Comparison of ENCODE assay signal across 8 cellular contexts in genomic region chr17:29592850-29593545, GRCh38. TPM values are rescaled to one million over a fixed set of nuclear protein-coding genes. Genes with fewer than 3 reads are reported as not detected.
A peak's percentile ranks its signal among the peaks of the same experiment; 100 is the strongest.
DNase-seq lines count a peak whose midpoint lies in the region; ATAC-seq, FAIRE-seq and TF ChIP-seq lines count a peak whose summit lies in the region.

Gene ANKRD13B, plus strand, starts transcription at chr17:29593132. Its CDS starts 490 bp downstream, at chr17:29593622.

- no peak within 1 kb of the TSS for H3K4me3 ChIP-seq in CD4-positive, CD25-positive, alpha-beta regulatory T cell (ENCODE audit: low read depth, low read length)

- peak within 1 kb of the TSS; percentile 91 to 94 (median 94) for H3K4me3 Mint-ChIP-seq in CD4-positive, CD25-positive, alpha-beta regulatory T cell
- H3K4me3 Mint-ChIP-seq in MCF 10A (ENCODE audit: unreplicated experiment): peak within 1 kb of the TSS; percentile 82

- peak within 1 kb of the TSS in 2 of 3 donors; percentile 51 to 82 for H3K27ac Mint-ChIP-seq in CD4-positive, CD25-positive, alpha-beta regulatory T cell
- H3K27ac Mint-ChIP-seq in MCF 10A (ENCODE audit: low read depth, unreplicated experiment): peak within 1 kb of the TSS; percentile 85

- intact Hi-C loops in MCF 10A (cut with micrococcal nuclease): loop anchor here (2.0 kb wide), 1 partner anchor 46 kb away; no protein-coding TSS in a partner anchor

- ATAC-seq in CD4-positive, CD25-positive, alpha-beta regulatory T cell (ENCODE audit: low read depth in 2 of 2): no peak

- H3K36me3 Mint-ChIP-seq in CD4-positive, CD25-positive, alpha-beta regulatory T cell: no peaks in the 10 kb centered on the region
- H3K36me3 Mint-ChIP-seq in MCF 10A (ENCODE audit: insufficient read depth, unreplicated experiment): peaks cover 11% of the 10 kb centered on the region

- no peaks in the 10 kb centered on the region for H3K36me3 ChIP-seq in CD4-positive, CD25-positive, alpha-beta regulatory T cell (ENCODE audit: control insufficient read depth, insufficient read depth, low read length)

- H3K9me3 Mint-ChIP-seq in CD4-positive, CD25-positive, alpha-beta regulatory T cell: no peaks in the 10 kb centered on the region
- no peaks in the 10 kb centered on the region for H3K9me3 Mint-ChIP-seq in MCF 10A (ENCODE audit: unreplicated experiment)

- peak in 2 of 3 donors; percentile 25 to 52 for DNase-seq in CD4-positive, CD25-positive, alpha-beta regulatory T cell
- DNase-seq in HT-29 (ENCODE audit: low spot score): peak; percentile 13
- DNase-seq in RKO (ENCODE audit: low spot score): peak; percentile 62
- DNase-seq in MCF 10A (ENCODE audit: unreplicated experiment): peak; percentile 28
- peak; percentile 75 for DNase-seq in left kidney (ENCODE audit: low read depth, low spot score)
- DNase-seq in stimulated activated CD4-positive, alpha-beta T cell treated with anti-CD3 and anti-CD28 coated beads, Interleukin-4, amount 100 ng/mL, for 4 hours: peak; percentile 39 to 56
- DNase-seq in GM12891 (ENCODE audit: insufficient read length, low spot score): no peak
- DNase-seq in AML-193 (lab: John Stamatoyannopoulos, UW): no peak

- FAIRE-seq in GM12891 (lab: Jason Lieb, UNC): no peak

- no peaks in the 10 kb centered on the region for H3K27me3 Mint-ChIP-seq in CD4-positive, CD25-positive, alpha-beta regulatory T cell
- no peaks in the 10 kb centered on the region for H3K27me3 Mint-ChIP-seq in MCF 10A (ENCODE audit: insufficient read depth, unreplicated experiment)

- no peaks in the 10 kb centered on the region for H3K27me3 ChIP-seq in CD4-positive, CD25-positive, alpha-beta regulatory T cell (ENCODE audit: control insufficient read depth, insufficient read depth, low read length)

- CTCF ChIA-PET in MCF 10A (lab: Yijun Ruan, JAX): interaction anchor here (0.6 to 5.0 kb wide), 13 partner anchors 12 to 1111 kb away, joined by 3 to 89 read pairs (median 4); partner anchors contain the start of genes ABHD15 and TP53I13

- POLR2A ChIA-PET in MCF 10A (lab: Yijun Ruan, JAX): interaction anchor here (0.8 to 4.8 kb wide), 9 partner anchors 10 to 338 kb away, joined by 4 to 81 read pairs (median 14); partner anchors contain the start of genes ABHD15, NUFIP2, SSH2 and TAOK1

- peaks cover 0 to 42% (median 23%) of the 10 kb centered on the region in 4 donors for H3K4me1 Mint-ChIP-seq in CD4-positive, CD25-positive, alpha-beta regulatory T cell
- H3K4me1 Mint-ChIP-seq in MCF 10A (ENCODE audit: insufficient read depth, unreplicated experiment): peaks cover 16% of the 10 kb centered on the region

- peaks cover 52% of the 10 kb centered on the region for H3K4me1 ChIP-seq in CD4-positive, CD25-positive, alpha-beta regulatory T cell (ENCODE audit: control insufficient read depth, insufficient read depth, low read length, poor library complexity, severe bottlenecking)

- H3K27ac ChIP-seq in CD4-positive, CD25-positive, alpha-beta regulatory T cell (ENCODE audit: insufficient read depth, low read length, poor library complexity, severe bottlenecking): no peak within 1 kb of the TSS

- TF ChIP-seq CTCF in MCF 10A (IDR thresholded peaks at IDR 0.05; ENCODE audit: unreplicated experiment): no peak

- BruUV-seq in MCF 10A (replicated peaks; lab: Mats Ljungman, UMichigan): no TSS peak

- TF ChIP-seq POLR2A in GM12891 (IDR thresholded peaks at IDR 0.05; ENCODE audit: low read depth, low read length): no peak

- no peaks in the 10 kb centered on the region for H3K9me3 ChIP-seq in CD4-positive, CD25-positive, alpha-beta regulatory T cell (ENCODE audit: control insufficient read depth in 2 of 2, low read length in 2 of 2)

TF ChIP-seq in GM12891, 5 proteins besides CTCF, POLR2A, EP300 and RAD21:
- TF ChIP-seq POU2F2 (IDR thresholded peaks at IDR 0.05; ENCODE audit: low read depth, low read length) (no peak), SPI1 (IDR thresholded peaks at IDR 0.05; ENCODE audit: low read depth, low read length) (no peak), POLR2AphosphoS5 (IDR thresholded peaks at IDR 0.05; ENCODE audit: low read depth, low read length) (no peak), PAX5 (IDR thresholded peaks at IDR 0.05; ENCODE audit: insufficient read depth, low read length, severe bottlenecking) (no peak), TAF1 (IDR thresholded peaks at IDR 0.05; ENCODE audit: low read depth, low read length) (no peak)

RNA-seq across cellular contexts. Expression of gene ANKRD13B, which starts in this region (rescaled TPM):
- 5.9 TPM for total RNA-seq in CD4-positive, CD25-positive, alpha-beta regulatory T cell
- polyA plus RNA-seq in CD4-positive, CD25-positive, alpha-beta regulatory T cell: under 1 TPM in 2 of 4 donors, not detected in 2; 0.05 to 0.18 TPM
- total RNA-seq in HT-29 (2014; rRNA removed; shearing (Covaris generic)): 26.6 and 28.0 TPM in 2 replicates
- total RNA-seq in MCF 10A (2022): 14.4 and 17.9 TPM in 2 replicates
- polyA plus RNA-seq in GM12891 (2012; ENCODE audit: low read depth, missing spikeins): 1.4 TPM

Comparison
In these comparisons a context has a peak if more than half of its experiments do, and no peak if none do; other contexts are left out.
1. DNase-seq: peak in CD4-positive, CD25-positive, alpha-beta regulatory T cell (2 of 3), HT-29 (single experiment), RKO (single experiment), MCF 10A (single experiment), left kidney (single experiment) and stimulated activated CD4-positive, alpha-beta T cell treated with anti-CD3 and anti-CD28 coated beads, Interleukin-4, amount 100 ng/mL, for 4 hours (2 of 2); none in GM12891 (single experiment) and AML-193 (0 of 2).